In the genomic region with DNA sequence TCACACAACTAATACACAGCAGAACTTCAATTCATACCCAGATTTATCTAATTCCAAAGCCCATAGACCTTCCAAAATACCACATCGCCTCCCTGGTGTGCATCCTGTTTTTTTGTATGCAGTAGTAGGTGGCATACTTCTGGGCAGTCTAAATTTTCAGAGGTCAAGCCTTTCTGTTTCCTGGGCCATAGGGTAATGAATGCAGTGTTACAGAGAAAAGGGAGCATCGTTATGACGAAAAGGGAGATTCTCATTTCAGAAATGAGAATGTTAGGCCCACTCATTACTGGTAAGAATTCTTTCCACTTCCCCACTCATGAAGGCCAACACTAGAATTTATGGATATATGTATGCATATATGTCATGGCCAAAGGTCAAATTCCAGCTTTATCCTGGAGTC, we compare ENCODE assay signal across 18 cellular contexts.
DNase-seq lines count a peak whose midpoint lies in the region; ATAC-seq, FAIRE-seq and TF ChIP-seq lines count a peak whose summit lies in the region.
"Had no signal": no experiment of that assay in that cellular context is flagged by ENCODE, and none has a peak within 500 bp of the region (broad histone marks: within the 10 kb centered on the region; RNA-seq: fewer than 3 reads in every experiment).

No MANE protein-coding gene starts in this region.

- H3K4me1 ChIP-seq in BLaER1 = peaks cover 38% of the 10 kb centered on the region
- H3K4me1 ChIP-seq: BE2C had no signal

- H4K20me1 ChIP-seq in BLaER1 = no peaks in the 10 kb centered on the region

- no peaks in the 10 kb centered on the region for H3K36me3 ChIP-seq in BLaER1
- H3K36me3 ChIP-seq: BE2C had no signal

- H3K36me3 Mint-ChIP-seq in chondrocyte (ENCODE audit: low read depth) = no peaks in the 10 kb centered on the region
- H3K36me3 Mint-ChIP-seq: CD14-positive monocyte; CD4-positive, alpha-beta memory T cell had no signal

- H3K4me3 Mint-ChIP-seq in chondrocyte (ENCODE audit: unreplicated experiment) = no peak overlapping the region
- H3K4me3 Mint-ChIP-seq: CD14-positive monocyte; CD4-positive, alpha-beta memory T cell; HFFc6 had no signal

- FAIRE-seq in GM12892 (lab: Jason Lieb, UNC) = peak; percentile 78

- H3K9me3 ChIP-seq in BLaER1 = peaks cover 21% of the 10 kb centered on the region
- H3K9me3 ChIP-seq: BE2C had no signal

- no peaks in the 10 kb centered on the region for H3K27me3 ChIP-seq in BLaER1

- H3K9ac ChIP-seq in BLaER1 = no peak overlapping the region

- H3K4me3 ChIP-seq in BLaER1 = no peak overlapping the region

- H3K27ac Mint-ChIP-seq in chondrocyte (ENCODE audit: unreplicated experiment) = peak overlapping the region; percentile 81
- H3K27ac Mint-ChIP-seq: CD14-positive monocyte; CD4-positive, alpha-beta memory T cell; HFFc6 had no signal

- H3K27ac ChIP-seq in BLaER1 = no peak overlapping the region

- no peak for TF ChIP-seq CTCF in chondrocyte (IDR thresholded peaks at IDR 0.05)

- TF ChIP-seq POLR2A in GM12892 (IDR thresholded peaks at IDR 0.05; ENCODE audit: low read depth, low read length) = no peak

- H3K9me3 Mint-ChIP-seq in chondrocyte (ENCODE audit: low read depth) = peaks cover 13% of the 10 kb centered on the region

- ATAC-seq in HG02852 (IDR thresholded peaks at IDR 0.05; ENCODE audit: unreplicated experiment) = no peak
- no peak for ATAC-seq in HG03460 (IDR thresholded peaks at IDR 0.05; ENCODE audit: unreplicated experiment)
- ATAC-seq in HG03045 (IDR thresholded peaks at IDR 0.05; ENCODE audit: unreplicated experiment) = no peak
- ATAC-seq: HCT116 had no signal

- no peaks in the 10 kb centered on the region for H3K27me3 Mint-ChIP-seq in chondrocyte (ENCODE audit: low read depth)

- H3K4me1 Mint-ChIP-seq in chondrocyte (ENCODE audit: low read depth) = peaks cover 32% of the 10 kb centered on the region
- H3K4me1 Mint-ChIP-seq: CD4-positive, alpha-beta memory T cell had no signal

- no peak for DNase-seq in GM12892 (ENCODE audit: insufficient read length)
- no peak for DNase-seq in chondrocyte (ENCODE audit: low spot score)
- DNase-seq: ACHN; BE2C; CD4-positive, alpha-beta memory T cell; DMS153; DMS79; GDM1; GOT3; H7; HFFc6; KG1 had no signal

- peak overlapping the region; percentile 79 for H3K4me2 ChIP-seq in BLaER1
